In the genomic region with DNA sequence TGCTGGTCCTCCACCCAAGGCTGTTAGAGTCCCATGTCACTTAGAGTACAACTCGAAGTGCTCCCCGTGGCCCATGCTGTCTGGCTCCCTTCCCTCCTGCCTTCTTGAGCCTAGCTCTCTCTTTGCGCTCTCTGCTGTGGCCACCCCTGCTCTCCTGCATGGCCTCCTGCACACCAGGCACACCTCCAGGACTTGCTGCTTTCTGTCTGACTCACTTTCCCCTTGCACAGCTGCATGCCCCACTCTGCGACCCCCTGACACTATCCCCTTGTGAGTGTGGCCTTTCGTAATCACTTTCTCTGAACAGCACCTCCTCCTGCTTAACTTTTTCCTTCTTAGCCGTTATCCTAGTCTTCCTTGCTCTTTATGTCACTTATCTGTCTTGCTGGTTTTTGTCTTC, we compare ENCODE assay signal across 29 cellular contexts.
DNase-seq lines count a peak whose midpoint lies in the region; ATAC-seq, FAIRE-seq and TF ChIP-seq lines count a peak whose summit lies in the region.
"Had no signal": no experiment of that assay in that cellular context is flagged by ENCODE, and none has a peak within 500 bp of the region (broad histone marks: within the 10 kb centered on the region; RNA-seq: fewer than 3 reads in every experiment).

No MANE protein-coding gene starts in this region.

- no peak overlapping the region for H3K4me3 Mint-ChIP-seq in HFFc6
- H3K4me3 Mint-ChIP-seq: activated CD4-positive, alpha-beta T cell treated with anti-CD3 and anti-CD28 coated beads for 36 hours; activated CD8-positive, alpha-beta T cell treated with anti-CD3 and anti-CD28 coated beads, Interleukin-2, amount 10 ng/mL, durations not matched to agents 7 days and 5 days; activated naive CD8-positive, alpha-beta T cell treated with anti-CD3 and anti-CD28 coated beads, Interleukin-2, amount 10 ng/mL, durations not matched to agents 7 days and 5 days; nephron had no signal

- no peak for TF ChIP-seq POLR2A in A549 (IDR thresholded peaks at IDR 0.05; ENCODE audit: low read length)

- intact Hi-C loops in right cardiac atrium (cut with DNase I): no loop called here

- H3K27ac Mint-ChIP-seq in HFFc6: peak overlapping the region; percentile 94
- H3K27ac Mint-ChIP-seq: activated CD4-positive, alpha-beta T cell treated with anti-CD3 and anti-CD28 coated beads for 36 hours; activated CD8-positive, alpha-beta T cell treated with anti-CD3 and anti-CD28 coated beads, Interleukin-2, amount 10 ng/mL, durations not matched to agents 7 days and 5 days; activated naive CD8-positive, alpha-beta T cell treated with anti-CD3 and anti-CD28 coated beads, Interleukin-2, amount 10 ng/mL, durations not matched to agents 7 days and 5 days had no signal

- no peak for TF ChIP-seq EP300 in A549 (IDR thresholded peaks at IDR 0.05)

- no peak for FAIRE-seq in A549 (lab: Jason Lieb, UNC)
- FAIRE-seq: islet of Langerhans had no signal

- CTCF ChIA-PET in A549 (lab: Yijun Ruan, JAX): interaction anchor here (0.6 to 1.4 kb wide), 2 partner anchors 16 to 75 kb away, joined by 3 to 4 read pairs; no protein-coding TSS in a partner anchor

- WGBS in A549 (ENCODE audit: missing lambda C conversion rate): 70% methylated on average over 6 of the region's 6 CpGs
- 81% methylated on average over 6 of the region's 6 CpGs for WGBS in right cardiac atrium

- H3K36me3 Mint-ChIP-seq in HFFc6 (ENCODE audit: low read depth): peaks cover 4% of the 10 kb centered on the region; the same call in 1 of the 2 replicates
- H3K36me3 Mint-ChIP-seq: activated naive CD8-positive, alpha-beta T cell treated with anti-CD3 and anti-CD28 coated beads, Interleukin-2, amount 10 ng/mL, durations not matched to agents 7 days and 5 days had no signal

- peaks cover 15% of the 10 kb centered on the region; the same call in 1 of the 3 replicates for H3K4me1 ChIP-seq in A549
- H3K4me1 ChIP-seq in right cardiac atrium (ENCODE audit: control insufficient read depth, insufficient read depth, low read length): no peaks in the 10 kb centered on the region
- H3K4me1 ChIP-seq: BLaER1, thyroid gland had no signal

- H3K9me3 ChIP-seq in A549: no peaks in the 10 kb centered on the region
- H3K9me3 ChIP-seq in right cardiac atrium (ENCODE audit: control insufficient read depth, low read length): no peaks in the 10 kb centered on the region
- H3K9me3 ChIP-seq: BLaER1, mucosa of descending colon, ovary, stomach, thyroid gland had no signal

- H3K27me3 ChIP-seq in right cardiac atrium (ENCODE audit: control insufficient read depth, insufficient read depth): no peaks in the 10 kb centered on the region
- H3K27me3 ChIP-seq: BLaER1, ovary, stomach, thyroid gland had no signal

- no peak for TF ChIP-seq RAD21 in A549 (conservative IDR thresholded peaks at IDR 0.05 in 1 of 2, IDR thresholded peaks at IDR 0.05 in 1 of 2)

- H3K4me3 ChIP-seq in A549 (no peak overlapping the region), choroid plexus epithelial cell (ENCODE audit: low read depth, low read length) (no peak overlapping the region), foreskin fibroblast (ENCODE audit: low read depth in 1 of 2, low read length in 2 of 2) (no peak overlapping the region), right cardiac atrium (ENCODE audit: low read length) (no peak overlapping the region)
- H3K4me3 ChIP-seq: BLaER1, mucosa of descending colon, ovary, stomach, thyroid gland had no signal

- H3K27ac ChIP-seq in A549 (peak overlapping the region; percentile 68 to 83), right cardiac atrium (ENCODE audit: low read length) (no peak overlapping the region)
- H3K27ac ChIP-seq: BLaER1, ovary, thyroid gland had no signal

- no peak overlapping the region for H3K4me2 ChIP-seq in A549
- H3K4me2 ChIP-seq: BLaER1 had no signal

- H3K27me3 Mint-ChIP-seq in HFFc6 (ENCODE audit: insufficient read depth): peaks cover 2% of the 10 kb centered on the region

- DNase-seq in A549 (ENCODE audit: low read depth in 1 of 2, low spot score in 1 of 2) (no peak), HFFc6 (no peak), choroid plexus epithelial cell (ENCODE audit: low read depth) (peak; percentile 64), foreskin fibroblast (peak; percentile 19 to 46), right cardiac atrium (no peak), NCI-H82 (lab: John Stamatoyannopoulos, UW) (no peak), cerebellar cortex (ENCODE audit: low spot score) (no peak)
- DNase-seq: activated CD4-positive, alpha-beta T cell treated with anti-CD3 and anti-CD28 coated beads for 36 hours; activated CD8-positive, alpha-beta T cell treated with anti-CD3 and anti-CD28 coated beads, Interleukin-2, amount 10 ng/mL, durations not matched to agents 7 days and 5 days; activated effector memory CD4-positive, alpha-beta T cell treated with Interleukin-2 at 50 U/mL for 16 hours; activated naive CD8-positive, alpha-beta T cell treated with anti-CD3 and anti-CD28 coated beads, Interleukin-2, amount 10 ng/mL, durations not matched to agents 7 days and 5 days; DMS79; effector CD4-positive, alpha-beta T cell; GF-D8; Karpas-422; mucosa of descending colon; NCI-H1436 treated with DMSO at 0.1 percent for 48 hours; NCI-H2107; NCI-H446 treated with DMSO at 0.1 percent for 48 hours; ovary; retina; stimulated activated CD4-positive, alpha-beta T cell treated with anti-CD3 and anti-CD28 coated beads, Interleukin-2, amount 100 ng/mL, for 24 hours; stomach; T-helper 2 cell; thyroid gland had no signal

- peaks cover 35% of the 10 kb centered on the region for H3K4me1 Mint-ChIP-seq in HFFc6 (ENCODE audit: low read depth)
- H3K4me1 Mint-ChIP-seq: activated CD4-positive, alpha-beta T cell treated with anti-CD3 and anti-CD28 coated beads for 36 hours; activated naive CD8-positive, alpha-beta T cell treated with anti-CD3 and anti-CD28 coated beads, Interleukin-2, amount 10 ng/mL, durations not matched to agents 7 days and 5 days had no signal

- POLR2A ChIA-PET in A549 (lab: Yijun Ruan, JAX): interaction anchor here (0.6 kb wide), 1 partner anchor 197 kb away, joined by 3 read pairs; no protein-coding TSS in a partner anchor

- no peak for ATAC-seq in A549
- no peak for ATAC-seq in right cardiac atrium
- no peak for ATAC-seq in HG02623 (IDR thresholded peaks at IDR 0.05; ENCODE audit: unreplicated experiment)
- ATAC-seq: activated CD4-positive, alpha-beta T cell treated with anti-CD3 and anti-CD28 coated beads for 36 hours; activated CD8-positive, alpha-beta T cell treated with anti-CD3 and anti-CD28 coated beads, Interleukin-2, amount 10 ng/mL, durations not matched to agents 7 days and 5 days; mucosa of descending colon had no signal

- TF ChIP-seq CTCF in A549 (IDR thresholded peaks at IDR 0.05): no peak
- TF ChIP-seq CTCF in HFFc6 (IDR thresholded peaks at IDR 0.05): no peak
- no peak for TF ChIP-seq CTCF in choroid plexus epithelial cell (conservative IDR thresholded peaks at IDR 0.05; ENCODE audit: low read depth, low read length)
- TF ChIP-seq CTCF in foreskin fibroblast (IDR thresholded peaks at IDR 0.05; ENCODE audit: low read depth, low read length): no peak

- H3K9me3 Mint-ChIP-seq in HFFc6: no peaks in the 10 kb centered on the region
- H3K9me3 Mint-ChIP-seq: activated naive CD8-positive, alpha-beta T cell treated with anti-CD3 and anti-CD28 coated beads, Interleukin-2, amount 10 ng/mL, durations not matched to agents 7 days and 5 days; nephron had no signal

TF ChIP-seq in A549, 52 proteins besides CTCF, POLR2A, EP300 and RAD21:
- TF ChIP-seq, protein P1, sequence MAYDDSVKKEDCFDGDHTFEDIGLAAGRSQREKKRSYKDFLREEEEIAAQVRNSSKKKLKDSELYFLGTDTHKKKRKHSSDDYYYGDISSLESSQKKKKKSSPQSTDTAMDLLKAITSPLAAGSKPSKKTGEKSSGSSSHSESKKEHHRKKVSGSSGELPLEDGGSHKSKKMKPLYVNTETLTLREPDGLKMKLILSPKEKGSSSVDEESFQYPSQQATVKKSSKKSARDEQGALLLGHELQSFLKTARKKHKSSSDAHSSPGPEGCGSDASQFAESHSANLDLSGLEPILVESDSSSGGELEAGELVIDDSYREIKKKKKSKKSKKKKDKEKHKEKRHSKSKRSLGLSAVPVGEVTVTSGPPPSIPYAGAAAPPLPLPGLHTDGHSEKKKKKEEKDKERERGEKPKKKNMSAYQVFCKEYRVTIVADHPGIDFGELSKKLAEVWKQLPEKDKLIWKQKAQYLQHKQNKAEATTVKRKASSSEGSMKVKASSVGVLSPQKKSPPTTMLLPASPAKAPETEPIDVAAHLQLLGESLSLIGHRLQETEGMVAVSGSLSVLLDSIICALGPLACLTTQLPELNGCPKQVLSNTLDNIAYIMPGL (CRISPR knock-in tag; IDR thresholded peaks at IDR 0.05; ENCODE audit: borderline replicate concordance): no peak
- no peak for TF ChIP-seq EHMT2 (IDR thresholded peaks at IDR 0.05; ENCODE audit: low read depth)
- TF ChIP-seq TP53 (CRISPR knock-in tag; IDR thresholded peaks at IDR 0.05): no peak

Comparison
In these comparisons a context has a peak if more than half of its experiments do, and no peak if none do; other contexts are left out.
1. DNase-seq: peak in choroid plexus epithelial cell (single experiment) and foreskin fibroblast (2 of 2); none in A549 (0 of 2), HFFc6 (single experiment), right cardiac atrium (0 of 3), NCI-H82 (single experiment) and cerebellar cortex (single experiment).